In the genomic region with DNA sequence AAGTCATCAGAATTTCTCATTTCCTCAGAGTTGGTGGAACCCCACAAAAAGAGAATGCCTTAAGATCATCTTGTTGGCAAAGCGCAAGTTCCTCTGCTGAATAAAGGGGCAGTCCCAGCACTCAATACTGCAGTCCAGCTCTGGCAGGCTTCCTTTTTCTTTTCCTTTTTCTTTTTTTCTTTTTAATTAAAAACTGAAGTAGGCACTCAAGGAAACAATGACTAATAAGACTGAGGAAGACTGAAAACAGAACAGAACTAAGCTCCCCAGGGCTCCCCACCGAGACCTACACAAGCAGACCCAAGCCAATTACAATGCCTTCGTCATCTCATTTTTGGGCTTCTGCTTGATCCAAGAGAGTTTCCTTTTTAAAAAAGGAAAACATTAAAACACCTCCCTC, we compare ENCODE assay signal across 12 cellular contexts.
DNase-seq lines count a peak whose midpoint lies in the region; ATAC-seq and TF ChIP-seq lines count a peak whose summit lies in the region.
"Had no signal": no experiment of that assay in that cellular context is flagged by ENCODE, and none has a peak within 500 bp of the region (broad histone marks: within the 10 kb centered on the region; RNA-seq: fewer than 3 reads in every experiment).

No MANE protein-coding gene starts in this region.

- H3K27ac ChIP-seq in heart right ventricle (peak overlapping the region in 4 of 10 donors; percentile 10 to 49 (median 25)), suprapubic skin (peak overlapping the region; percentile 63)
- H3K27ac ChIP-seq: sigmoid colon, SK-N-MC had no signal

- H3K36me3 ChIP-seq in heart right ventricle (peaks cover 0 to 26% (median 0%) of the 10 kb centered on the region in 9 donors), suprapubic skin (peaks cover 10% of the 10 kb centered on the region)

- intact Hi-C loops in Right ventricle myocardium inferior (cut with DNase I) (no loop called here), cardiac septum (cut with DNase I) (no loop called here), heart right ventricle (cut with DNase I) (no loop called here)
- intact Hi-C loops in activated T-helper 2 cell treated with anti-CD3 and anti-CD28 coated beads, Interferon-gamma antibody, Interleukin-2, Interleukin-4, amounts not matched to agents 10 μg/mL and 5 μg/mL and 100 μg/mL, durations not matched to agents 14 hours and 24 hours and 36 hours (cut with micrococcal nuclease) = loop anchor here (2.0 to 10.0 kb wide), 2 partner anchors 15 to 289 kb away; partner anchors contain the start of gene CERS6

- H3K36me3 Mint-ChIP-seq in activated T-helper 2 cell treated with anti-CD3 and anti-CD28 coated beads, Interferon-gamma antibody, Interleukin-2, Interleukin-4, amounts not matched to agents 10 μg/mL and 5 μg/mL and 100 μg/mL, durations not matched to agents 14 hours and 24 hours and 36 hours (ENCODE audit: low read depth) = peaks cover 55% of the 10 kb centered on the region

- peaks cover 40% of the 10 kb centered on the region for H3K4me1 Mint-ChIP-seq in activated T-helper 2 cell treated with anti-CD3 and anti-CD28 coated beads, Interferon-gamma antibody, Interleukin-2, Interleukin-4, amounts not matched to agents 10 μg/mL and 5 μg/mL and 100 μg/mL, durations not matched to agents 14 hours and 24 hours and 36 hours (ENCODE audit: low read depth)

- no peaks in the 10 kb centered on the region for H3K9me3 Mint-ChIP-seq in activated T-helper 2 cell treated with anti-CD3 and anti-CD28 coated beads, Interferon-gamma antibody, Interleukin-2, Interleukin-4, amounts not matched to agents 10 μg/mL and 5 μg/mL and 100 μg/mL, durations not matched to agents 14 hours and 24 hours and 36 hours

- H3K9me3 ChIP-seq in heart right ventricle = no peaks in the 10 kb centered on the region
- no peaks in the 10 kb centered on the region for H3K9me3 ChIP-seq in suprapubic skin
- H3K9me3 ChIP-seq: sigmoid colon had no signal

- H3K4me3 ChIP-seq in heart right ventricle = no peak overlapping the region
- H3K4me3 ChIP-seq in suprapubic skin = no peak overlapping the region
- H3K4me3 ChIP-seq: sigmoid colon, SK-N-MC had no signal

- ATAC-seq in Right ventricle myocardium inferior (peak; percentile 60), heart right ventricle (peak in 6 of 8 donors; percentile 40 to 67 (median 56))

- H3K27ac Mint-ChIP-seq in activated T-helper 2 cell treated with anti-CD3 and anti-CD28 coated beads, Interferon-gamma antibody, Interleukin-2, Interleukin-4, amounts not matched to agents 10 μg/mL and 5 μg/mL and 100 μg/mL, durations not matched to agents 14 hours and 24 hours and 36 hours = peak overlapping the region; percentile 73

- H3K4me1 ChIP-seq in heart right ventricle (peaks cover 0 to 39% (median 17%) of the 10 kb centered on the region in 9 donors), suprapubic skin (peaks cover 13% of the 10 kb centered on the region)
- H3K4me1 ChIP-seq: sigmoid colon had no signal

- WGBS in heart right ventricle, 2 donors = 53% methylated on average over 3 of the region's 3 CpGs
- WGBS in suprapubic skin = 42% methylated on average over 3 of the region's 3 CpGs

- H3K27me3 Mint-ChIP-seq in activated T-helper 2 cell treated with anti-CD3 and anti-CD28 coated beads, Interferon-gamma antibody, Interleukin-2, Interleukin-4, amounts not matched to agents 10 μg/mL and 5 μg/mL and 100 μg/mL, durations not matched to agents 14 hours and 24 hours and 36 hours (ENCODE audit: low read depth) = no peaks in the 10 kb centered on the region

- H3K4me3 Mint-ChIP-seq in activated T-helper 2 cell treated with anti-CD3 and anti-CD28 coated beads, Interferon-gamma antibody, Interleukin-2, Interleukin-4, amounts not matched to agents 10 μg/mL and 5 μg/mL and 100 μg/mL, durations not matched to agents 14 hours and 24 hours and 36 hours (ENCODE audit: low read depth) = no peak overlapping the region

- H3K27me3 ChIP-seq in heart right ventricle (no peaks in the 10 kb centered on the region), suprapubic skin (no peaks in the 10 kb centered on the region)
- H3K27me3 ChIP-seq: sigmoid colon had no signal

- TF ChIP-seq POLR2A in suprapubic skin (IDR thresholded peaks at IDR 0.05) = no peak

- no peak for TF ChIP-seq EP300 in suprapubic skin (IDR thresholded peaks at IDR 0.05)

- TF ChIP-seq CTCF in heart right ventricle (IDR thresholded peaks at IDR 0.05) (no peak), suprapubic skin (IDR thresholded peaks at IDR 0.05) (no peak)

- DNase-seq in Right ventricle myocardium inferior (ENCODE audit: missing footprints) (no peak), cardiac septum (ENCODE audit: low spot score) (no peak), heart right ventricle (no peak), suprapubic skin (ENCODE audit: low spot score in 2 of 2) (no peak), middle frontal gyrus (ENCODE audit: extremely low spot score, low spot score) (no peak), GDM1 (lab: John Stamatoyannopoulos, UW) (no peak)
- DNase-seq in activated T-helper 2 cell treated with anti-CD3 and anti-CD28 coated beads, Interferon-gamma antibody, Interleukin-2, Interleukin-4, amounts not matched to agents 10 μg/mL and 5 μg/mL and 100 μg/mL, durations not matched to agents 14 hours and 24 hours and 36 hours (ENCODE audit: low spot score) = no peak
- DNase-seq in effector CD8-positive, alpha-beta T cell (lab: John Stamatoyannopoulos, UW) = no peak
- DNase-seq: activated CD4-positive, alpha-beta T cell treated with anti-CD3 and anti-CD28 coated beads for 4 hours; NCI-H524; sigmoid colon had no signal
